Comparison of ENCODE assay signal across 18 cellular contexts in genomic region chr20:51510169-51510568, GRCh38. TPM values are rescaled to one million over a fixed set of nuclear protein-coding genes. Genes with fewer than 3 reads are reported as not detected.
"Had no signal": no experiment of that assay in that cellular context is flagged by ENCODE, and none has a peak within 500 bp of the region (broad histone marks: within the 10 kb centered on the region; RNA-seq: fewer than 3 reads in every experiment).

No MANE protein-coding gene starts in this region.

- H3K9me3 Mint-ChIP-seq: memory B cell, mesothelial cell of epicardium, nephron had no signal

- ATAC-seq: esophagus mucosa, gastrocnemius medialis, heart right ventricle, lower lobe of right lung, pancreas, right cardiac atrium had no signal

- H3K27me3 Mint-ChIP-seq: memory B cell, progenitor cell of endocrine pancreas had no signal

- H3K27ac Mint-ChIP-seq: memory B cell, mesothelial cell of epicardium, nephron, progenitor cell of endocrine pancreas had no signal

- DNase-seq: effector CD4-positive, alpha-beta T cell; gastrocnemius medialis; heart right ventricle; left ventricle myocardium inferior; lower lobe of right lung; occipital lobe; pancreas; right cardiac atrium; small intestine; stimulated activated CD4-positive, alpha-beta T cell treated with anti-CD3 and anti-CD28 coated beads, Interleukin-12 subunit alpha, Interleukin-12 subunit beta, amount 100 ng/mL, for 4 hours; stimulated activated naive CD4-positive, alpha-beta T cell; trophoblast cell had no signal

- H3K4me3 Mint-ChIP-seq: memory B cell, mesothelial cell of epicardium, nephron had no signal

RNA-seq across cellular contexts. Expression of gene NFATC2, which starts 32.4 kb away (rescaled TPM):
- total RNA-seq: myocyte had no signal
